Comparison of ENCODE assay signal across 1 cellular context in genomic region chr14:31024577-31025334, GRCh38.
TF ChIP-seq lines count a peak whose summit lies in the region.

No MANE protein-coding gene starts in this region.

TF ChIP-seq in SK-N-SH treated with all-trans-retinoic acid at 6 μM for 48 hours, 23 proteins besides CTCF, POLR2A, EP300 and RAD21 (continued from another document):
- TF ChIP-seq CREB5 (CRISPR knock-in tag; IDR thresholded peaks at IDR 0.05; ENCODE audit: low read depth) = no peak
- no peak for TF ChIP-seq TCF4 (CRISPR knock-in tag; IDR thresholded peaks at IDR 0.05; ENCODE audit: borderline replicate concordance)
